9 cellular contexts compared by ENCODE assay signal in the genomic region with DNA sequence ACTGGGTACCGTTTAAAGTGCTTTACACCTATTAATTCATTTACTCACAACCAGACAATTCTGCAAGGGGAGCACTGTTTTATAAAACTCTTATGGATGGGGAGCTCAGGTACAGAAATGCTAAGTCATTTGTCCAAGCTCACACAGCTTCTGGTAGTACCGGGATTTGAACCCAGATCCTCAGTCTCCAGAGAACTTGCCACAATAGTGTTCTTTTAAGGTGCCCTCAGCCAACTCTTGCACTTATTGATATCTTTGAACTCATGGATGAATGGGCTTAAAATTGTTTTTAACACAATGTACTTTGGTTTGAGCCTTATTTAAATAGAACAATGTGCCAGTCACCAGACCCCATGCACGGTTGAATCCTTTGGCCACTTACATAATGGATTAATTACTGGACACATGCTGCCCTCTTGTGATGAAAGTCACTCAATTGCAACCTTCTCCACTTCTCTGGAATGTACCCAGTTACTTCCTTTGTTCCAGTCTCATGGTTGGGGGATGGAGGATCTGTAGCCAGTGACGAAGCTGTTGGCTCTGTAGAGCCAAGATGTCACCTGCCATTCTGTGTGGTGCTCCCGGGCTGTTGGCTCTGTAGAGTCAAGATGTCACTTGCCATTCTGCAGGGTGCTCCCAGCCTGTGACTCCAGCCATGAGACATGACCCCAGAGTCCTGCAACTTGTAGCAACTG.
A peak's percentile ranks its signal among the peaks of the same experiment; 100 is the strongest.
DNase-seq lines count a peak whose midpoint lies in the region; TF ChIP-seq lines count a peak whose summit lies in the region.
"Had no signal": no experiment of that assay in that cellular context is flagged by ENCODE, and none has a peak within 500 bp of the region (broad histone marks: within the 10 kb centered on the region; RNA-seq: fewer than 3 reads in every experiment).

No MANE protein-coding gene starts in this region.

- TF ChIP-seq CTCF in left ventricle myocardium inferior (IDR thresholded peaks at IDR 0.05; ENCODE audit: borderline replicate concordance): peak; percentile 74

- H3K9ac ChIP-seq in adipocyte (ENCODE audit: low read length): no peak overlapping the region

- H3K27ac ChIP-seq in left ventricle myocardium inferior (replicated peaks): no peak overlapping the region

- no peaks in the 10 kb centered on the region for H3K9me3 ChIP-seq in adipocyte (ENCODE audit: control insufficient read depth, low read length)
- H3K9me3 ChIP-seq in left ventricle myocardium inferior (replicated peaks): peaks cover 8% of the 10 kb centered on the region

- H3K4me1 ChIP-seq in adipocyte (ENCODE audit: control insufficient read depth, insufficient read depth, low read length) (no peaks in the 10 kb centered on the region), left ventricle myocardium inferior (no peaks in the 10 kb centered on the region)

- H3K27me3 ChIP-seq in adipocyte (replicated peaks; ENCODE audit: control insufficient read depth, insufficient read depth, low read length): no peaks in the 10 kb centered on the region
- H3K27me3 ChIP-seq in left ventricle myocardium inferior (ENCODE audit: low read depth): no peaks in the 10 kb centered on the region

- DNase-seq in SIG-M5 treated with dmso at 0.1 percent for 504 hours (lab: John Stamatoyannopoulos, UW; ENCODE audit: unreplicated experiment) (peak; percentile 56), SIG-M5 (lab: John Stamatoyannopoulos, UW) (no peak), NCI-H1417 treated with DMSO at 0.1 percent for 48 hours (lab: John Stamatoyannopoulos, UW) (peak; percentile 17), adipocyte (ENCODE audit: low read depth) (peak; percentile 87), left ventricle myocardium inferior (no peak), renal cortical epithelial cell (ENCODE audit: low read depth) (peak; percentile 88), DMS79 treated with DMSO at 0.1 percent for 48 hours (lab: John Stamatoyannopoulos, UW) (no peak)
- no peak for DNase-seq in activated naive CD4-positive, alpha-beta T cell (lab: John Stamatoyannopoulos, UW)
- DNase-seq: activated T-cell treated with anti-CD3 and anti-CD28 coated beads, Interleukin-2, amount 50 U/mL, for 4 hours had no signal

- H3K4me3 ChIP-seq in adipocyte (ENCODE audit: low read length): no peak overlapping the region
- no peak overlapping the region for H3K4me3 ChIP-seq in left ventricle myocardium inferior

- intact Hi-C loops in left ventricle myocardium inferior (cut with micrococcal nuclease): no loop called here

- no peaks in the 10 kb centered on the region for H3K36me3 ChIP-seq in adipocyte (ENCODE audit: control insufficient read depth, insufficient read depth, low read length, severe bottlenecking)
- H3K36me3 ChIP-seq in left ventricle myocardium inferior: no peaks in the 10 kb centered on the region

Comparison
In these comparisons a context has a peak if more than half of its experiments do, and no peak if none do; other contexts are left out.
1. DNase-seq: peak in SIG-M5 treated with dmso at 0.1 percent for 504 hours (single experiment), NCI-H1417 treated with DMSO at 0.1 percent for 48 hours (single experiment), adipocyte (single experiment) and renal cortical epithelial cell (single experiment); none in SIG-M5 (single experiment), left ventricle myocardium inferior (single experiment), activated naive CD4-positive, alpha-beta T cell (0 of 4) and DMS79 treated with DMSO at 0.1 percent for 48 hours (single experiment).